ENCODE assay signal across 8 cellular contexts in the genomic region with DNA sequence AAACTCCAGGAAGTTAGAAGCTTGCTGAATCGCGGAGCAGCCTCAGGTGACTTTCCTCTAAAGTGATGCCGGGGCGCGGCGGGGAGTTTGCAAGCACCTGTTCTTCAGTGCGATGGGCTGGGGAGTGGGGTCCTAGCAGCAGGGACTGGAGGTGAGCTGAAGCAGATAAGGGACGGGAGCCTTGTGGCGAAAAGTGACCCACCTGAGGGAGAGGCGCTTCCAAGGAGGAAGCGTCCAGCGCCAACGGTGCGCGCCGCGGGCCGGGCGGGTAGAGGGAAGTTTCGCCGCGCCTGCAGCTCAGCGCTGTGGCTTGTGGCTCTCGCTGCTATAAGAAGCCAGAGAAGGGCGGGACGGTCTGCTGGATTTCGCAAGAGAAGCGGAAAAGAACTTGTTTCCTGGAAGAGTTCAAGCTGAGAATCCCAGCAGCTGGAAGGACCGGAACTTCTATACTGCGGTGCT. TPM values are rescaled to one million over a fixed set of nuclear protein-coding genes. Genes with fewer than 3 reads are reported as not detected.
DNase-seq lines count a peak whose midpoint lies in the region; ATAC-seq, FAIRE-seq and TF ChIP-seq lines count a peak whose summit lies in the region.

A gene (minus strand): TSS at position 305 of the 459 bp plus-strand sequence. CDS start 22,625 bp downstream, outside the sequence.

- peak within 1 kb of the TSS; percentile 54 to 63 for H3K4me3 Mint-ChIP-seq in stimulated activated naive B cell treated with anti-CD40 and anti-IgM and Interleukin-4, amounts not matched to agents 10 μg/mL and 1 μg/mL and 100 μg/mL, for 72 hours

- no peaks in the 10 kb centered on the region for H3K36me3 Mint-ChIP-seq in stimulated activated naive B cell treated with anti-CD40 and anti-IgM and Interleukin-4, amounts not matched to agents 10 μg/mL and 1 μg/mL and 100 μg/mL, for 72 hours

- H3K27me3 ChIP-seq in ACC112 (ENCODE audit: insufficient read depth, low read length) = no peaks in the 10 kb centered on the region

- no peaks in the 10 kb centered on the region for H3K36me3 ChIP-seq in ACC112 (ENCODE audit: insufficient read depth, low read length)

- no peaks in the 10 kb centered on the region for H3K79me2 ChIP-seq in ACC112 (ENCODE audit: control insufficient read depth, insufficient read depth, low read length, unreplicated experiment)

- peaks cover 2 to 6% of the 10 kb centered on the region in 2 donors for H3K4me1 Mint-ChIP-seq in stimulated activated naive B cell treated with anti-CD40 and anti-IgM and Interleukin-4, amounts not matched to agents 10 μg/mL and 1 μg/mL and 100 μg/mL, for 72 hours

- peak within 1 kb of the TSS; percentile 63 for H3K4me3 ChIP-seq in ACC112 (ENCODE audit: low read depth, low read length)
- peak within 1 kb of the TSS; percentile 20 for H3K4me3 ChIP-seq in choroid plexus epithelial cell (ENCODE audit: low read depth, low read length)

- H3K27ac ChIP-seq in ACC112 (ENCODE audit: low read depth, low read length) = no peak within 1 kb of the TSS

- no peak within 1 kb of the TSS for H3K27ac Mint-ChIP-seq in stimulated activated naive B cell treated with anti-CD40 and anti-IgM and Interleukin-4, amounts not matched to agents 10 μg/mL and 1 μg/mL and 100 μg/mL, for 72 hours

- FAIRE-seq in D721Med (lab: Jason Lieb, UNC) (no peak), RCC 7860 (lab: Jason Lieb, UNC) (no peak)

- peak within 1 kb of the TSS; percentile 2 for H2AFZ ChIP-seq in ACC112 (ENCODE audit: low read length, unreplicated experiment)

- DNase-seq in LHCN-M2 (ENCODE audit: low read depth) = peak; percentile 65
- DNase-seq in choroid plexus epithelial cell (ENCODE audit: low read depth) = peak; percentile 70
- peak; percentile 78 for DNase-seq in left kidney (ENCODE audit: low read depth, low spot score)
- DNase-seq in stimulated activated naive B cell treated with anti-CD40 and anti-IgM and Interleukin-4, amounts not matched to agents 10 μg/mL and 1 μg/mL and 100 μg/mL, for 72 hours = no peak
- DNase-seq in NCI-H82 treated with DMSO at 0.1 percent for 48 hours (lab: John Stamatoyannopoulos, UW; ENCODE audit: unreplicated experiment) = no peak
- DNase-seq in D721Med (ENCODE audit: insufficient read length, low spot score) = no peak
- DNase-seq in RCC 7860 (ENCODE audit: low spot score) = no peak

- H3K9me3 Mint-ChIP-seq in stimulated activated naive B cell treated with anti-CD40 and anti-IgM and Interleukin-4, amounts not matched to agents 10 μg/mL and 1 μg/mL and 100 μg/mL, for 72 hours = no peaks in the 10 kb centered on the region

- H3K4me1 ChIP-seq in ACC112 (ENCODE audit: control insufficient read depth, insufficient read depth, low read length, unreplicated experiment) = peaks cover 6% of the 10 kb centered on the region

- no peak for ATAC-seq in stimulated activated naive B cell treated with anti-CD40 and anti-IgM and Interleukin-4, amounts not matched to agents 10 μg/mL and 1 μg/mL and 100 μg/mL, for 72 hours (replicated peaks)

- H3K27me3 Mint-ChIP-seq in stimulated activated naive B cell treated with anti-CD40 and anti-IgM and Interleukin-4, amounts not matched to agents 10 μg/mL and 1 μg/mL and 100 μg/mL, for 72 hours = peaks cover 21 to 30% of the 10 kb centered on the region in 2 donors

- no peak for TF ChIP-seq CTCF in choroid plexus epithelial cell (conservative IDR thresholded peaks at IDR 0.05; ENCODE audit: low read depth, low read length)
- no peak for TF ChIP-seq CTCF in D721Med (IDR thresholded peaks at IDR 0.05; ENCODE audit: insufficient read depth, missing control alignments)

RNA-seq across cellular contexts. Expression of the gene that starts here (rescaled TPM):
- total RNA-seq in LHCN-M2 (2014; rRNA removed) = 0.11 and 0.13 TPM in 2 replicates
- polyA plus RNA-seq in LHCN-M2 (2012) = 0.05 TPM

Comparison
In these comparisons a context has a peak if more than half of its experiments do, and no peak if none do; other contexts are left out.
1. Peak in DNase-seq in LHCN-M2; RNA of the gene not detected or under 1 TPM.
2. DNase-seq: peak in choroid plexus epithelial cell (single experiment) and left kidney (single experiment); none in stimulated activated naive B cell treated with anti-CD40 and anti-IgM and Interleukin-4, amounts not matched to agents 10 μg/mL and 1 μg/mL and 100 μg/mL, for 72 hours (single experiment), NCI-H82 treated with DMSO at 0.1 percent for 48 hours (single experiment), D721Med (single experiment) and RCC 7860 (single experiment).